Comparison of ENCODE assay signal across 8 cellular contexts in the genomic region with DNA sequence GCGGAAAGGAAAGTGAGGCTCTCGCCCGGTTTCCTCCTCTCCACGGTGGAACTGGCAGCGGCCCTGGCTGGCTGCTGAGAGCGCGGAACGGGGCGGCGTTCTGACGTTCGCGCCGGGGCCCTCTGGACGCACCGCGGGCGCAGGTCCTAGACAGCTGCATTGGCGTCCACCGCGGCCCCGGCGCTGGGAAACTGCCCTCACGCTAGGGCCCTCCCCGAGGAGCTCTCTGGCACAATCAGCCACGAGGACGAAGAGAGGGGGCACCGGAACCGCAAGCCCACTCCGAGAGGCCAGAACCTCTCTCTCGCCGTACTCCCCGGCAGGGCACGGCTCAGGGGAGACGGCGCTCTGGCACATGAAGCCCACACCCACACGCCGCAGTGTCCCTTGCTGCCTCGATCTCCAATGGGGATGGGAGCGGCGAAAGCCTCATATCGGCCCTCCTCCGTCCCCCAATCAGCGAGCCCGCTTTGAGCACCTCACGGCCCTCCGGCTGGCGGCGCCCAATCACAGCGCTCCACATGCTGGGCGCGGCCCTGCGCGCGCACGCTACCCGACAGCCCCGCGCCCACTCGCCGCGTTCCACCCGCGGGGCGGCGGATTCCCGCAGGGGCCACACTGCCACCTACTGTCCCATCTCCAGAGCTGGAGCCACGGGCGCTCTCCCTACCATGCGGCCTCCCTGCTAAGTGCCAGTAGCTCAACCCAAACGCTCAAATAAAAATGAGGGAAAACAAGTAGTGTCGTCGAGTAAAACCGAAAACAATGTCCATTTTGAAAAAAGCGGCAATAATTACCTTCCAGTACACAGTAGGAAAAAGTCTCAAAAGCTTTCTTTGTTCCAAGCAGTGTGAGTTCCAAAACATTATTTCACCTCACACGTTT. TPM values are rescaled to one million over a fixed set of nuclear protein-coding genes. Genes with fewer than 3 reads are reported as not detected.
DNase-seq lines count a peak whose midpoint lies in the region; ATAC-seq and TF ChIP-seq lines count a peak whose summit lies in the region.

No MANE protein-coding gene starts in this region.

- peak; percentile 91 for TF ChIP-seq CTCF in VCaP (conservative IDR thresholded peaks at IDR 0.05)
- peak; percentile 90 to 95 (median 93) for TF ChIP-seq CTCF in breast epithelium (IDR thresholded peaks at IDR 0.05)

- TF ChIP-seq POLR2A in breast epithelium (IDR thresholded peaks at IDR 0.05): peak; percentile 57

- H3K9ac ChIP-seq in iPS-20b (ENCODE audit: low read depth, low read length): peak overlapping the region; percentile 90

- H3K27me3 ChIP-seq in breast epithelium (no peaks in the 10 kb centered on the region), iPS-20b (ENCODE audit: insufficient read depth, low read length) (no peaks in the 10 kb centered on the region)

- DNase-seq in AG08395 (ENCODE audit: low spot score) (peak; percentile 99), NCI-H2171 (lab: John Stamatoyannopoulos, UW) (peak; percentile 81), breast epithelium (ENCODE audit: low spot score in 2 of 2) (peak; percentile 97 to 98)

- H3K4me1 ChIP-seq in breast epithelium (no peaks in the 10 kb centered on the region), iPS-20b (ENCODE audit: insufficient read depth, low read length) (peaks cover 10% of the 10 kb centered on the region; the same call in 1 of the 2 replicates)

- H3K4me3 ChIP-seq in breast epithelium (peak overlapping the region; percentile 58 to 76 (median 76)), iPS-20b (ENCODE audit: low read length) (peak overlapping the region; percentile 87), skin epidermis (peak overlapping the region; percentile 52 to 88 (median 77))

- ATAC-seq in GM18870 (IDR thresholded peaks at IDR 0.05; ENCODE audit: unreplicated experiment) (peak; percentile 81), HG03108 (IDR thresholded peaks at IDR 0.05; ENCODE audit: unreplicated experiment) (peak; percentile 92)

- H3K36me3 ChIP-seq in breast epithelium (no peaks in the 10 kb centered on the region), iPS-20b (ENCODE audit: insufficient read depth, low read depth, low read length) (peaks cover 38% of the 10 kb centered on the region)

- no peaks in the 10 kb centered on the region for H3K9me3 ChIP-seq in breast epithelium
- H3K9me3 ChIP-seq in iPS-20b (ENCODE audit: insufficient read depth, low read depth, low read length): no peaks in the 10 kb centered on the region

- intact Hi-C loops in breast epithelium (cut with DNase I; ENCODE audit: low total_unique reads): no loop called here

- H3K27ac ChIP-seq in VCaP: peak overlapping the region; percentile 80
- peak overlapping the region; percentile 93 to 98 for H3K27ac ChIP-seq in breast epithelium
- peak overlapping the region; percentile 74 for H3K27ac ChIP-seq in iPS-20b (ENCODE audit: low read length)
- H3K27ac ChIP-seq in skin epidermis: peak overlapping the region; percentile 83 to 98 (median 93)

RNA-seq across cellular contexts. Expression of gene MRPS27, which starts 11.8 kb away (rescaled TPM):
- total RNA-seq in breast epithelium: 10 to 100 TPM; 47.8 to 71.3 (median 51.8) TPM

RNA-seq across cellular contexts. Expression of gene PTCD2, which starts 12.0 kb away (rescaled TPM):
- total RNA-seq in breast epithelium: 10 to 100 TPM in 1 of 3 donors, 1 to 10 TPM in 2; 5.6 to 10.1 (median 7.5) TPM

Comparison
In these comparisons a context has a peak if more than half of its experiments do, and no peak if none do; other contexts are left out.
1. Peak in every context shown above with its lines: DNase-seq, ATAC-seq, H3K4me3 ChIP-seq and H3K27ac ChIP-seq.